2 cellular contexts compared by ENCODE assay signal in the genomic region with DNA sequence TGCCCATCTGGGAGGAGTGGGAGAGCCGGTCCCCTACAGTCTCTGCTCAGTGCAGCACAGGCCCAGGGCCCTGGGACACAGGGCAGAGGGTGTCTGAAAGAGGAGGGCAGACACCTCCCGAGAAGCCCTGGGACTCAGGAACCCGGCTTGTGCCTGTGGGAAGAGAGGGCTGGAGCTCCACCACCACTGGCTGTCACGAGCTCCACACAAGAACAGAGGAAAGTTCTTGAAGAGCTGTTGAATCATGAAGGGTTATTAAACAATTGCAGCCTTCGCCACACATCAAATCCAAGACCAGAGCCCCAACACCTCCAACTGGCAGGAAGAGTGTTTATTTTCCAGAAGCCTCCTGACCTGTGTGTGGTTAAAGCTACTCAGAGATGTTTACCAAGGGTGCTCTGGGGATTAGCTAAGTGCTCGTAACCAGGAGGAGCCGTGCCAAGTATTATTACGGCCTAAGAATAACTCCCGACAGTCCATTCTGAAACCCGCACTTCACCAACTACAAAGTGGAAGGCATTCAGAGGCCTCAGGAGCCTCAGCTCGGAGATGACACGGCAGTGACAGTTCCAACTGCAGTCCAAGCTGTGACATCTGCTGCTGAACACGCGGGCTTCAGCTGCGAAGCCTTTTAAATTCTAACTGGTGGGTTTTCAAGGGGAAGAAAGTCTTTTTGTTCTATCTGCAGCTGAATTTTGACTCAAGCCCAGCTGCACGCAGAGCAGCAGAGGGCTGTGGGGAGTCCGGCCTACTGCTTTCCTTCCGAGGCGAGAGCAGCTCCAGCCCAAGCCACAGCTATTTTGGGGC.
TF ChIP-seq lines count a peak whose summit lies in the region.

No MANE protein-coding gene starts in this region.

TF ChIP-seq in endothelial cell of umbilical vein, 7 proteins besides CTCF, POLR2A, EP300 and RAD21:
- no peak for TF ChIP-seq MYC (IDR thresholded peaks at IDR 0.05; ENCODE audit: low read depth, low read length)
- TF ChIP-seq JUN (IDR thresholded peaks at IDR 0.05; ENCODE audit: borderline replicate concordance, insufficient read depth, insufficient read length, low read depth) = no peak
- no peak for TF ChIP-seq FOS (IDR thresholded peaks at IDR 0.05; ENCODE audit: borderline replicate concordance, insufficient read depth, low read length)
- TF ChIP-seq, protein P1, sequence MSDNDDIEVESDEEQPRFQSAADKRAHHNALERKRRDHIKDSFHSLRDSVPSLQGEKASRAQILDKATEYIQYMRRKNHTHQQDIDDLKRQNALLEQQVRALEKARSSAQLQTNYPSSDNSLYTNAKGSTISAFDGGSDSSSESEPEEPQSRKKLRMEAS (IDR thresholded peaks at IDR 0.05; ENCODE audit: insufficient read depth, insufficient read length) = no peak
- TF ChIP-seq EZH2 (IDR thresholded peaks at IDR 0.05; ENCODE audit: borderline replicate concordance, low read depth, low read length, severe bottlenecking) = no peak
- TF ChIP-seq GATA2 (IDR thresholded peaks at IDR 0.05; ENCODE audit: insufficient read depth, insufficient read length, low read depth, low read length) = no peak
- no peak for TF ChIP-seq POLR2AphosphoS5 (IDR thresholded peaks at IDR 0.05; ENCODE audit: insufficient read depth, low read depth, low read length)

TF ChIP-seq in HepG2, 621 proteins besides CTCF, POLR2A, EP300 and RAD21:
- no peak for TF ChIP-seq CBFB (CRISPR knock-in tag; IDR thresholded peaks at IDR 0.05)
- no peak for TF ChIP-seq TOE1 (CRISPR knock-in tag; IDR thresholded peaks at IDR 0.05)
- no peak for TF ChIP-seq MAFF (IDR thresholded peaks at IDR 0.05; ENCODE audit: low read depth, low read length)
- TF ChIP-seq MIXL1 (CRISPR knock-in tag; IDR thresholded peaks at IDR 0.05) = no peak
- no peak for TF ChIP-seq PHB2 (IDR thresholded peaks at IDR 0.05; ENCODE audit: partially characterized antibody)
- TF ChIP-seq ZNF18 (CRISPR knock-in tag; IDR thresholded peaks at IDR 0.05; ENCODE audit: insufficient replicate concordance) = no peak
- TF ChIP-seq ZFP41 (CRISPR knock-in tag; IDR thresholded peaks at IDR 0.05; ENCODE audit: borderline replicate concordance) = no peak
- TF ChIP-seq ZNF788 (CRISPR knock-in tag; IDR thresholded peaks at IDR 0.05; ENCODE audit: borderline replicate concordance) = no peak
- TF ChIP-seq ZNF777 (CRISPR knock-in tag; IDR thresholded peaks at IDR 0.05) = no peak
